ENCODE assay signal across 8 cellular contexts in genomic region chr2:224952942-224953657, GRCh38.
DNase-seq lines count a peak whose midpoint lies in the region; ATAC-seq lines count a peak whose summit lies in the region.

No MANE protein-coding gene starts in this region.

- CTCF ChIA-PET in activated CD4-positive, alpha-beta memory T cell treated with anti-CD3 and anti-CD28 coated beads for 36 hours (lab: Charles Lee) = interaction anchor here (0.9 to 2.0 kb wide), 4 partner anchors 26 to 49 kb away, joined by 3 to 5 read pairs (median 4); no protein-coding TSS in a partner anchor

- intact Hi-C loops in activated CD4-positive, alpha-beta memory T cell treated with anti-CD3 and anti-CD28 coated beads for 36 hours (cut with micrococcal nuclease) = loop anchor here (1.0 to 2.0 kb wide), 2 partner anchors 14 to 16 kb away; no protein-coding TSS in a partner anchor

- peak; percentile 82 for DNase-seq in GDM1 (lab: John Stamatoyannopoulos, UW)
- DNase-seq in activated CD4-positive, alpha-beta memory T cell treated with anti-CD3 and anti-CD28 coated beads for 36 hours = peak; percentile 51
- DNase-seq in LoVo (ENCODE audit: low spot score) = no peak
- DNase-seq in stimulated activated CD4-positive, alpha-beta T cell treated with anti-CD3 and anti-CD28 coated beads, Interleukin-4, amount 100 ng/mL, for 24 hours = no peak
- no peak for DNase-seq in amniotic stem cell (lab: John Stamatoyannopoulos, UW)

- peak overlapping the region; percentile 87 for H3K27ac Mint-ChIP-seq in activated CD4-positive, alpha-beta memory T cell treated with anti-CD3 and anti-CD28 coated beads for 36 hours
- H3K27ac Mint-ChIP-seq in stimulated activated naive CD8-positive, alpha-beta T cell treated with anti-CD3 and anti-CD28 coated beads, Interleukin-15, Interleukin-2, amounts not matched to agents 100 ng/mL and 50 ng/mL, for 24 hours = peak overlapping the region; percentile 92

- no peaks in the 10 kb centered on the region for H3K27me3 Mint-ChIP-seq in activated CD4-positive, alpha-beta memory T cell treated with anti-CD3 and anti-CD28 coated beads for 36 hours
- H3K27me3 Mint-ChIP-seq in stimulated activated naive CD8-positive, alpha-beta T cell treated with anti-CD3 and anti-CD28 coated beads, Interleukin-15, Interleukin-2, amounts not matched to agents 100 ng/mL and 50 ng/mL, for 24 hours = no peaks in the 10 kb centered on the region

- POLR2A ChIA-PET in activated CD4-positive, alpha-beta memory T cell treated with anti-CD3 and anti-CD28 coated beads for 36 hours (lab: Charles Lee) = interaction anchor here (0.7 to 1.1 kb wide), 3 partner anchors 8 to 88 kb away, joined by 3 to 4 read pairs (median 4); no protein-coding TSS in a partner anchor

- peaks cover 87% of the 10 kb centered on the region for H3K4me1 Mint-ChIP-seq in activated CD4-positive, alpha-beta memory T cell treated with anti-CD3 and anti-CD28 coated beads for 36 hours (ENCODE audit: low read depth)
- peaks cover 95% of the 10 kb centered on the region for H3K4me1 Mint-ChIP-seq in stimulated activated naive CD8-positive, alpha-beta T cell treated with anti-CD3 and anti-CD28 coated beads, Interleukin-15, Interleukin-2, amounts not matched to agents 100 ng/mL and 50 ng/mL, for 24 hours (ENCODE audit: low read depth)

- ATAC-seq in GM19452 (IDR thresholded peaks at IDR 0.05; ENCODE audit: unreplicated experiment) (peak; percentile 54), HG03378 (IDR thresholded peaks at IDR 0.05; ENCODE audit: unreplicated experiment) (peak; percentile 54)

- peaks cover 17% of the 10 kb centered on the region for H3K36me3 Mint-ChIP-seq in activated CD4-positive, alpha-beta memory T cell treated with anti-CD3 and anti-CD28 coated beads for 36 hours
- H3K36me3 Mint-ChIP-seq in stimulated activated naive CD8-positive, alpha-beta T cell treated with anti-CD3 and anti-CD28 coated beads, Interleukin-15, Interleukin-2, amounts not matched to agents 100 ng/mL and 50 ng/mL, for 24 hours (ENCODE audit: low read depth) = peaks cover 31% of the 10 kb centered on the region

- peak overlapping the region; percentile 24 for H3K4me3 Mint-ChIP-seq in activated CD4-positive, alpha-beta memory T cell treated with anti-CD3 and anti-CD28 coated beads for 36 hours
- H3K4me3 Mint-ChIP-seq in stimulated activated naive CD8-positive, alpha-beta T cell treated with anti-CD3 and anti-CD28 coated beads, Interleukin-15, Interleukin-2, amounts not matched to agents 100 ng/mL and 50 ng/mL, for 24 hours = peak overlapping the region; percentile 71

- no peaks in the 10 kb centered on the region for H3K9me3 Mint-ChIP-seq in activated CD4-positive, alpha-beta memory T cell treated with anti-CD3 and anti-CD28 coated beads for 36 hours
- H3K9me3 Mint-ChIP-seq in stimulated activated naive CD8-positive, alpha-beta T cell treated with anti-CD3 and anti-CD28 coated beads, Interleukin-15, Interleukin-2, amounts not matched to agents 100 ng/mL and 50 ng/mL, for 24 hours = peaks cover 4% of the 10 kb centered on the region

Comparison
In these comparisons a context has a peak if more than half of its experiments do, and no peak if none do; other contexts are left out.
1. DNase-seq: peak in GDM1 (single experiment) and activated CD4-positive, alpha-beta memory T cell treated with anti-CD3 and anti-CD28 coated beads for 36 hours (single experiment); none in LoVo (single experiment), stimulated activated CD4-positive, alpha-beta T cell treated with anti-CD3 and anti-CD28 coated beads, Interleukin-4, amount 100 ng/mL, for 24 hours (single experiment) and amniotic stem cell (single experiment).